ENCODE assay signal across 8 cellular contexts in the genomic region with DNA sequence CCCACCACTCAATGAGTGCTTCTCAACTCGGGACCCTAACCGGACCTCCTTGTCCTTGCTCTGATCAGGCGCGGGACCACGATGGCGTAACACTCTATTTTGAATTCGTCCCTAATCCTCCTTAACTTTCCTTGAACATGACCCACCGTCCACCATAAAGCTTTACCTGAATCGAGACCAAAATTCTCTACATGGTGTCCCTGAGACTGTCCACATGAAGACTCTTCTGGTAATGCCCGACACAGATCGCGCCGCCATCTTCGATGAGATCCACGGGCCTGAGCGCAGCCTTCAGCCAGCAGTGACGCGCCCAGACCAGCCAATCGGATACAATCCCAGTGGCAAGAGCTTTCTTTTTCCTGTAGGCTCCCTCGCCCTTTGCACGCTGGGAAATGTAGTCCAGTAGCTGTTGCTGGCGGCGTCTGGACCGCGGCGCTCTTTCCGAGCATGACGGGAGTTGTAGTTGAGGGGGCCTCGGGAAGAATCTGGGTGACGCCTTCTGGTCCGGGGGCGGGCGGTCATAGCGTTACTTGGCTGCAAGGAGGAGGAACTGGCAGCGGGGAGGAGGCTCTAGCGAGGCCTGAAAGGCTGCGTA. TPM values are rescaled to one million over a fixed set of nuclear protein-coding genes. Genes with fewer than 3 reads are reported as not detected.
DNase-seq lines count a peak whose midpoint lies in the region; ATAC-seq and TF ChIP-seq lines count a peak whose summit lies in the region.

A gene (minus strand): TSS at position 284 of the 595 bp plus-strand sequence. CDS start 26 bp downstream, at position 258.
A gene (plus strand): TSS at position 517 of the 595 bp plus-strand sequence. CDS start 306 bp downstream, outside the sequence.

- POLR2A ChIA-PET in AG04450 (lab: Yijun Ruan, JAX), result interaction anchor here (0.6 to 1.1 kb wide), 6 partner anchors 9 to 1533 kb away, joined by 3 to 5 read pairs (median 4); a partner anchor contains a TSS
- POLR2A ChIA-PET in activated B cell treated with CpG ODN at 0.5 μM for 24 hours (lab: Charles Lee), result interaction anchor here (0.6 to 2.3 kb wide), 8 partner anchors 8 to 135 kb away, joined by 3 to 23 read pairs (median 5); a partner anchor contains a TSS

- peak within 1 kb of the TSS; percentile 97 for H3K4me3 Mint-ChIP-seq in activated B cell treated with CpG ODN at 0.5 μM for 24 hours

- peak within 1 kb of the TSS; percentile 83 for H3K4me3 ChIP-seq in AG04450 (ENCODE audit: low read depth, low read length)

- H3K4me1 Mint-ChIP-seq in activated B cell treated with CpG ODN at 0.5 μM for 24 hours, result peaks cover 74% of the 10 kb centered on the region

- peak within 1 kb of the TSS; percentile 98 for H3K27ac Mint-ChIP-seq in activated B cell treated with CpG ODN at 0.5 μM for 24 hours

- peak; percentile 99 for ATAC-seq in GM18909 (IDR thresholded peaks at IDR 0.05; ENCODE audit: poor library complexity, unreplicated experiment)
- peak; percentile 98 for ATAC-seq in HG03175 (IDR thresholded peaks at IDR 0.05; ENCODE audit: unreplicated experiment)
- ATAC-seq in activated B cell treated with CpG ODN at 0.5 μM for 24 hours (ENCODE audit: low read depth), result peak; percentile 94

- TF ChIP-seq CTCF in AG04450 (IDR thresholded peaks at IDR 0.05; ENCODE audit: low read depth, low read length) (no peak), activated B cell treated with CpG ODN at 0.5 μM for 24 hours (IDR thresholded peaks at IDR 0.05) (no peak)

- no peaks in the 10 kb centered on the region for H3K27me3 Mint-ChIP-seq in activated B cell treated with CpG ODN at 0.5 μM for 24 hours

- intact Hi-C loops in activated B cell treated with CpG ODN at 0.5 μM for 24 hours (cut with micrococcal nuclease), result loop anchor here (1.0 to 5.0 kb wide), 6 partner anchors 11 to 1576 kb away; a partner anchor contains a TSS

- H3K36me3 Mint-ChIP-seq in activated B cell treated with CpG ODN at 0.5 μM for 24 hours (ENCODE audit: low read depth), result peaks cover 76% of the 10 kb centered on the region

- peaks cover 6% of the 10 kb centered on the region for H3K9me3 Mint-ChIP-seq in activated B cell treated with CpG ODN at 0.5 μM for 24 hours

- DNase-seq in AG04450 (ENCODE audit: low read depth, low spot score) (peak; percentile 95), NCI-H226 (peak; percentile 99), activated B cell treated with CpG ODN at 0.5 μM for 24 hours (peak; percentile 82), iris pigment epithelial cell (ENCODE audit: low read depth) (peak; percentile 100)
- peak; percentile 97 for DNase-seq in central memory CD4-positive, alpha-beta T cell
- peak; percentile 90 to 92 for DNase-seq in stimulated activated CD4-positive, alpha-beta T cell treated with anti-CD3 and anti-CD28 coated beads, Interleukin-12 subunit alpha, Interleukin-12 subunit beta, amount 100 ng/mL, for 24 hours (ENCODE audit: low read depth in 2 of 2)

- CTCF ChIA-PET in AG04450 (lab: Charles Lee), result interaction anchor here (1.0 to 3.3 kb wide), 4 partner anchors 10 to 86 kb away, joined by 3 to 31 read pairs (median 5); no protein-coding TSS in a partner anchor
- CTCF ChIA-PET in activated B cell treated with CpG ODN at 0.5 μM for 24 hours (lab: Charles Lee), result interaction anchor here (1.4 kb wide), 1 partner anchor 132 kb away, joined by 3 read pairs; no protein-coding TSS in a partner anchor

- peak within 1 kb of the TSS; percentile 81 for H3K27ac ChIP-seq in AG04450 (ENCODE audit: low read depth, low read length)

- no peaks in the 10 kb centered on the region for H3K27me3 ChIP-seq in AG04450 (ENCODE audit: control insufficient read depth, insufficient read depth, low read length)

- peaks cover 4% of the 10 kb centered on the region; the same call in 1 of the 2 replicates for H3K9me3 ChIP-seq in AG04450 (ENCODE audit: control insufficient read depth, insufficient read depth, low read length)

RNA-seq across cellular contexts. Expression of the first gene that starts in this region (rescaled TPM):
- polyA plus RNA-seq in AG04450 (2011; rRNA removed), result 12.0 and 15.0 TPM in 2 replicates
- 0.87 and 2.2 TPM in 2 replicates for polyA minus RNA-seq in AG04450 (2011; rRNA and poly(A)+ RNA removed)
- total RNA-seq in activated B cell treated with CpG ODN at 0.5 μM for 24 hours, result 14.0 and 16.1 TPM in 2 replicates

RNA-seq across cellular contexts. Expression of the second gene that starts in this region (rescaled TPM):
- 10.0 and 13.2 TPM in 2 replicates for polyA plus RNA-seq in AG04450 (2011; rRNA removed)
- polyA minus RNA-seq in AG04450 (2011; rRNA and poly(A)+ RNA removed), result 7.7 and 12.2 TPM in 2 replicates
- total RNA-seq in activated B cell treated with CpG ODN at 0.5 μM for 24 hours, result 16.1 and 21.1 TPM in 2 replicates

Comparison
In these comparisons a context has a peak if more than half of its experiments do, and no peak if none do; other contexts are left out.
1. Peak in every context shown above with its lines: DNase-seq, ATAC-seq, H3K4me3 ChIP-seq and H3K27ac ChIP-seq.